ENCODE assay signal across 12 cellular contexts in genomic region chr21:38965241-38965640, GRCh38.
DNase-seq lines count a peak whose midpoint lies in the region; ATAC-seq and TF ChIP-seq lines count a peak whose summit lies in the region.
"Had no signal": no experiment of that assay in that cellular context is flagged by ENCODE, and none has a peak within 500 bp of the region (broad histone marks: within the 10 kb centered on the region; RNA-seq: fewer than 3 reads in every experiment).

No MANE protein-coding gene starts in this region.

- H3K9me2 ChIP-seq in GM23248 (ENCODE audit: insufficient read depth), result no peaks in the 10 kb centered on the region

- no peaks in the 10 kb centered on the region for H3K9me3 ChIP-seq in GM23248 (ENCODE audit: low read depth)
- no peaks in the 10 kb centered on the region for H3K9me3 ChIP-seq in fibroblast of lung (ENCODE audit: control insufficient read depth, insufficient read depth, low read depth, low read length)
- no peaks in the 10 kb centered on the region for H3K9me3 ChIP-seq in psoas muscle
- H3K9me3 ChIP-seq in tibial artery, result no peaks in the 10 kb centered on the region

- H3K4me1 ChIP-seq in GM23248 (ENCODE audit: insufficient read depth) (peaks cover 9% of the 10 kb centered on the region), fibroblast of lung (ENCODE audit: control insufficient read depth, extremely low read depth, insufficient read depth, low read length) (peaks cover 8% of the 10 kb centered on the region), psoas muscle (peaks cover 14% of the 10 kb centered on the region), tibial artery (peaks cover 0 to 19% (median 8%) of the 10 kb centered on the region in 4 donors)

- WGBS in GM23248 (ENCODE audit: low coverage in 1 of 2, low lambda C conversion rate in 2 of 2, missing lambda C conversion rate in 2 of 2), 2 experiments, result 54 to 59% methylated on average over 8 of the region's 8 CpGs
- 50 to 55% (median 55%) methylated on average over 8 of the region's 8 CpGs for WGBS in psoas muscle, 3 donors

- no peaks in the 10 kb centered on the region for H4K20me1 ChIP-seq in GM23248 (ENCODE audit: insufficient read depth)
- no peaks in the 10 kb centered on the region for H4K20me1 ChIP-seq in fibroblast of lung (ENCODE audit: control insufficient read depth, extremely low read depth, insufficient read depth, low read length)

- peaks cover under 1% of the 10 kb centered on the region; the same call in 1 of the 2 replicates for H3F3A ChIP-seq in GM23248 (ENCODE audit: insufficient read depth)

- no peak overlapping the region for H3K27ac ChIP-seq in GM23248
- peak overlapping the region; percentile 67 for H3K27ac ChIP-seq in fibroblast of lung (ENCODE audit: insufficient read depth, low read length)
- H3K27ac ChIP-seq in psoas muscle, result peak overlapping the region; percentile 25
- H3K27ac ChIP-seq in tibial artery, result peak overlapping the region in 1 of 2 donors; percentile 57

- intact Hi-C loops in psoas muscle (cut with DNase I) (no loop called here), tibial artery (cut with DNase I; ENCODE audit: low total_unique reads) (no loop called here)

- H3K79me2 ChIP-seq in GM23248 (ENCODE audit: insufficient read depth) (no peaks in the 10 kb centered on the region), fibroblast of lung (ENCODE audit: control insufficient read depth, insufficient read depth, low read length) (no peaks in the 10 kb centered on the region)

- ATAC-seq in psoas muscle, result peak; percentile 42 to 61 (median 50)
- no peak for ATAC-seq in HG02759 (IDR thresholded peaks at IDR 0.05; ENCODE audit: unreplicated experiment)
- ATAC-seq: activated CD4-positive, CD25-positive, alpha-beta regulatory T cell treated with anti-CD3 and anti-CD28 coated beads, Interleukin-2, amount 50 U/mL, for 24 hours; left cardiac atrium; T-helper 17 cell had no signal

- in situ Hi-C loops in GM23248 (cut with MboI), result no loop called here

- DNase-seq in GM23248 (peak; percentile 31), NCI-H748 treated with DMSO at 0.1 percent for 48 hours (lab: John Stamatoyannopoulos, UW) (peak; percentile 47), fibroblast of lung (ENCODE audit: low read depth in 2 of 2) (peak in 1 of 2 donors; percentile 17), psoas muscle (no peak), DMS 273 treated with DMSO at 0.1 percent for 48 hours (lab: John Stamatoyannopoulos, UW) (no peak), tibial artery (no peak)
- DNase-seq: activated naive CD4-positive, alpha-beta T cell; hippocampal formation; left cardiac atrium; T-helper 17 cell had no signal

- no peak for TF ChIP-seq CTCF in fibroblast of lung (conservative IDR thresholded peaks at IDR 0.05 in 1 of 2, IDR thresholded peaks at IDR 0.05 in 1 of 2; ENCODE audit: low read depth in 1 of 2, low read length in 2 of 2)
- no peak for TF ChIP-seq CTCF in psoas muscle (IDR thresholded peaks at IDR 0.05)
- no peak for TF ChIP-seq CTCF in tibial artery (IDR thresholded peaks at IDR 0.05)

- H3K9ac ChIP-seq in GM23248, result no peak overlapping the region
- H3K9ac ChIP-seq in fibroblast of lung (ENCODE audit: insufficient read depth, low read length), result no peak overlapping the region

- H3K4me2 ChIP-seq in GM23248 (ENCODE audit: unreplicated experiment) (no peak overlapping the region), fibroblast of lung (ENCODE audit: extremely low read depth, insufficient read depth, low read length) (no peak overlapping the region)

- H2AFZ ChIP-seq in GM23248 (peak overlapping the region; percentile 49; the same call in 1 of the 2 replicates), fibroblast of lung (ENCODE audit: low read length) (no peak overlapping the region)

- H3K27me3 ChIP-seq in GM23248 (replicated peaks; ENCODE audit: insufficient read depth) (no peaks in the 10 kb centered on the region), fibroblast of lung (ENCODE audit: control insufficient read depth, insufficient read depth, low read length) (no peaks in the 10 kb centered on the region), psoas muscle (ENCODE audit: insufficient read depth in 3 of 3, low read length in 2 of 3) (no peaks in the 10 kb centered on the region), tibial artery (no peaks in the 10 kb centered on the region)

- H3K36me3 ChIP-seq in GM23248 (ENCODE audit: low read depth), result no peaks in the 10 kb centered on the region
- no peaks in the 10 kb centered on the region for H3K36me3 ChIP-seq in fibroblast of lung (ENCODE audit: control insufficient read depth, insufficient read depth, low read length)
- H3K36me3 ChIP-seq in psoas muscle (ENCODE audit: insufficient read depth in 1 of 2, low read depth in 1 of 2), result no peaks in the 10 kb centered on the region
- H3K36me3 ChIP-seq in tibial artery, result no peaks in the 10 kb centered on the region

- H3K4me3 ChIP-seq in GM23248 (no peak overlapping the region), fibroblast of lung (replicated peaks in 1 of 4; ENCODE audit: control extremely low read depth in 1 of 4, insufficient read depth in 1 of 4, low read depth in 3 of 4, low read length in 4 of 4) (no peak overlapping the region), psoas muscle (no peak overlapping the region), tibial artery (no peak overlapping the region)

Comparison
In these comparisons a context has a peak if more than half of its experiments do, and no peak if none do; other contexts are left out.
1. DNase-seq: peak in GM23248 (single experiment) and NCI-H748 treated with DMSO at 0.1 percent for 48 hours (single experiment); none in psoas muscle (0 of 2), DMS 273 treated with DMSO at 0.1 percent for 48 hours (single experiment) and tibial artery (0 of 2).